17 cellular contexts compared by ENCODE assay signal in the genomic region with DNA sequence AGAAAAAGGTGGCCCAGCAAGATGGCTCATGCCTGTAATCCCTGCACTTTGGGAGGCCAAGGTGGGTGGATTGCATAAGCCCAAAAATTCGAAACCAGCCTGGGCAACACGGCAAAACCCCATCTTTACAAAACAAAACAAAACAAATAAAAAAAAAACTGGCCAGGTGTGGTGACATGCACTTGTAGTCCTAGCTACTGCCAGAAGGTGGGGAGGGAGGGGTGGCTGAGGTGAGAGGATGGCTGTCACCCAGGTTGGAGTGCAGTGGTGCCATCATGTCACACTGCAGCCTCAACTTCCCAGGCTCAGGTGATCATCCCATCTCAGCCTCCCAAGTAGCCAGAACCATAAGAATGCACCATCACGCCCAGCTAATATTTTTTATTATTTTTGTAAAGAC. TPM values are rescaled to one million over a fixed set of nuclear protein-coding genes. Genes with fewer than 3 reads are reported as not detected.
A peak's percentile ranks its signal among the peaks of the same experiment; 100 is the strongest.
DNase-seq lines count a peak whose midpoint lies in the region; ATAC-seq and TF ChIP-seq lines count a peak whose summit lies in the region.
"Had no signal": no experiment of that assay in that cellular context is flagged by ENCODE, and none has a peak within 500 bp of the region (broad histone marks: within the 10 kb centered on the region; RNA-seq: fewer than 3 reads in every experiment).

No MANE protein-coding gene starts in this region.

- H3K36me3 ChIP-seq in GM23338 (ENCODE audit: insufficient read depth), result no peaks in the 10 kb centered on the region
- H3K36me3 ChIP-seq in OCI-LY7 (ENCODE audit: insufficient read depth, low read length), result peaks cover 20% of the 10 kb centered on the region; the same call in 1 of the 2 replicates
- H3K36me3 ChIP-seq in left ventricle myocardium inferior, result no peaks in the 10 kb centered on the region
- H3K36me3 ChIP-seq: brain microvascular endothelial cell had no signal

- CTCF ChIA-PET in Calu3 (lab: Charles Lee) (interaction anchor here (0.9 to 1.2 kb wide), 2 partner anchors 17 to 54 kb away, joined by 3 to 4 read pairs; no protein-coding TSS in a partner anchor), OCI-LY7 (lab: Charles Lee; ENCODE audit: unreplicated experiment) (no interaction called here)

- H3K4me3 Mint-ChIP-seq in Calu3 (ENCODE audit: low read depth, unreplicated experiment) (no peak overlapping the region), GM23338 (no peak overlapping the region)

- H3K4me3 ChIP-seq in GM23338, result no peak overlapping the region
- no peak overlapping the region for H3K4me3 ChIP-seq in OCI-LY7 (ENCODE audit: low read depth, low read length, poor library complexity, severe bottlenecking)
- H3K4me3 ChIP-seq in left ventricle myocardium inferior, result no peak overlapping the region
- H3K4me3 ChIP-seq: coronary artery, SJCRH30, spleen had no signal

- H3K36me3 Mint-ChIP-seq in Calu3 (ENCODE audit: insufficient read depth, unreplicated experiment) (no peaks in the 10 kb centered on the region), GM23338 (ENCODE audit: low read depth) (no peaks in the 10 kb centered on the region; the same call in 2 of the 3 replicates)

- ATAC-seq in GM23338 (peak; percentile 65), left lobe of liver (peak; percentile 70)
- ATAC-seq: left cardiac atrium had no signal

- TF ChIP-seq CTCF in Calu3 (IDR thresholded peaks at IDR 0.05; ENCODE audit: unreplicated experiment) (no peak), GM23338 (conservative IDR thresholded peaks at IDR 0.05; ENCODE audit: low read depth in 2 of 2) (peak; percentile 22 to 38; a peak in 2 of 4 replicates), OCI-LY7 (conservative IDR thresholded peaks at IDR 0.05; ENCODE audit: low read length) (0 out of 2 replicates have a peak, but pooled peaks have one; percentile 20), left ventricle myocardium inferior (IDR thresholded peaks at IDR 0.05; ENCODE audit: borderline replicate concordance) (no peak)

- H3K4me1 ChIP-seq in GM23338 (ENCODE audit: insufficient read depth), result peaks cover 43% of the 10 kb centered on the region
- H3K4me1 ChIP-seq in OCI-LY7 (ENCODE audit: insufficient read depth, low read length, poor library complexity, severe bottlenecking), result no peaks in the 10 kb centered on the region
- H3K4me1 ChIP-seq in left ventricle myocardium inferior, result peaks cover 14% of the 10 kb centered on the region

- intact Hi-C loops in Calu3 (cut with micrococcal nuclease; ENCODE audit: unreplicated experiment), result no loop called here
- intact Hi-C loops in OCI-LY7 (cut with micrococcal nuclease; ENCODE audit: unreplicated experiment), result no loop called here
- intact Hi-C loops in left ventricle myocardium inferior (cut with micrococcal nuclease), result no loop called here

- H3K9me3 Mint-ChIP-seq in Calu3 (ENCODE audit: low read depth, unreplicated experiment) (no peaks in the 10 kb centered on the region), GM23338 (no peaks in the 10 kb centered on the region)

- H3K27me3 ChIP-seq in GM23338 (ENCODE audit: insufficient read depth) (no peaks in the 10 kb centered on the region), left ventricle myocardium inferior (ENCODE audit: low read depth) (no peaks in the 10 kb centered on the region)
- H3K27me3 ChIP-seq: brain microvascular endothelial cell, SJCRH30, spleen had no signal

- H3F3A ChIP-seq in GM23338 (replicated peaks; ENCODE audit: low read depth), result no peaks in the 10 kb centered on the region; the same call in none of the 2 replicates

- H3K27ac ChIP-seq in GM23338 (ENCODE audit: low read depth) (no peak overlapping the region; the same call in 1 of the 2 replicates), OCI-LY7 (ENCODE audit: low read depth, low read length, poor library complexity, severe bottlenecking) (no peak overlapping the region), left ventricle myocardium inferior (replicated peaks) (no peak overlapping the region)
- H3K27ac ChIP-seq: brain microvascular endothelial cell, coronary artery, SJCRH30, spleen had no signal

- DNase-seq in Calu3 (peak; percentile 6), GM23338 (ENCODE audit: low spot score) (peak; percentile 64), OCI-LY7 (ENCODE audit: low spot score) (no peak), left lobe of liver (ENCODE audit: low spot score) (no peak), NCI-H446 (lab: John Stamatoyannopoulos, UW) (no peak), NCI-H1694 treated with DMSO at 0.1 percent for 48 hours (lab: John Stamatoyannopoulos, UW) (no peak), left ventricle myocardium inferior (no peak)
- DNase-seq: activated CD4-positive, CD25-positive, alpha-beta regulatory T cell; brain microvascular endothelial cell; GF-D8; GOT3; left cardiac atrium; NCI-H1092; SJCRH30; spleen; stimulated activated CD8-positive, alpha-beta memory T cell treated with anti-CD3 and anti-CD28 coated beads, Interleukin-4, amount 100 ng/mL, for 48 hours had no signal

- H3K9me2 ChIP-seq in GM23338 (ENCODE audit: insufficient read depth), result no peaks in the 10 kb centered on the region
- no peaks in the 10 kb centered on the region for H3K9me2 ChIP-seq in OCI-LY7 (ENCODE audit: insufficient read depth, low read length)

- H3K27ac Mint-ChIP-seq in Calu3 (ENCODE audit: unreplicated experiment), result no peak overlapping the region
- H3K27ac Mint-ChIP-seq in GM23338, result 0 out of 2 replicates have a peak overlapping the region, but pooled peaks have one; percentile 73

- H2AFZ ChIP-seq in GM23338, result no peak overlapping the region
- no peak overlapping the region for H2AFZ ChIP-seq in OCI-LY7 (ENCODE audit: low read length)

- POLR2A ChIA-PET in OCI-LY7 (lab: Charles Lee), result interaction anchor here (0.6 to 1.0 kb wide), 3 partner anchors 7 to 21 kb away, joined by 3 to 6 read pairs (median 5); no protein-coding TSS in a partner anchor

- BruUV-seq in Calu3 (replicated peaks; lab: Mats Ljungman, UMichigan) (no TSS peak), OCI-LY7 (replicated peaks; lab: Mats Ljungman, UMichigan) (no TSS peak)

- H4K20me1 ChIP-seq in GM23338 (replicated peaks; ENCODE audit: insufficient read depth) (peaks cover 18% of the 10 kb centered on the region; the same call in 1 of the 2 replicates), OCI-LY7 (ENCODE audit: insufficient read depth, low read length) (peaks cover 10% of the 10 kb centered on the region)

- no peaks in the 10 kb centered on the region for H3K27me3 Mint-ChIP-seq in Calu3 (ENCODE audit: unreplicated experiment)
- no peaks in the 10 kb centered on the region for H3K27me3 Mint-ChIP-seq in GM23338 (ENCODE audit: insufficient read depth, low read depth, poor library complexity)

- peaks cover 93% of the 10 kb centered on the region for H3K79me2 ChIP-seq in GM23338 (replicated peaks; ENCODE audit: insufficient read depth)
- peaks cover 19% of the 10 kb centered on the region for H3K79me2 ChIP-seq in OCI-LY7 (ENCODE audit: insufficient read depth, low read depth, low read length)

- no peak overlapping the region for H3K4me2 ChIP-seq in GM23338
- no peak overlapping the region for H3K4me2 ChIP-seq in OCI-LY7 (ENCODE audit: low read length)

- H3K9me3 ChIP-seq in OCI-LY7 (ENCODE audit: low read length) (no peaks in the 10 kb centered on the region), left ventricle myocardium inferior (replicated peaks) (no peaks in the 10 kb centered on the region)
- H3K9me3 ChIP-seq: SJCRH30, spleen had no signal

- H3K4me1 Mint-ChIP-seq in Calu3 (ENCODE audit: low read depth, unreplicated experiment) (peaks cover 4% of the 10 kb centered on the region), GM23338 (peaks cover 40% of the 10 kb centered on the region)

TF ChIP-seq in GM23338, 12 proteins besides CTCF, POLR2A, EP300 and RAD21 (continues in another document):
- TF ChIP-seq POLR2AphosphoS5 (IDR thresholded peaks at IDR 0.05; ENCODE audit: low read depth) (no peak), EZH2 (IDR thresholded peaks at IDR 0.05; ENCODE audit: low read depth, unreplicated experiment) (no peak), JUNB (IDR thresholded peaks at IDR 0.05; ENCODE audit: unreplicated experiment) (no peak)

RNA-seq across cellular contexts. Expression of gene RERE, which starts 22.8 kb away (rescaled TPM):
- total RNA-seq in Calu3 (2022) (45.9 and 52.8 TPM in 2 replicates), OCI-LY7 (2022) (183 and 211 TPM in 2 replicates), left lobe of liver (30.9 TPM), left ventricle myocardium inferior (141 TPM)
- total RNA-seq in GM23338 (2014; rRNA removed; shearing (Covaris generic)), result 157 and 170 TPM in 2 replicates
- 148 and 166 TPM in 2 replicates for polyA plus RNA-seq in GM23338 (2016; fragmentation: Nextera tagmentation; extraction: Ambion mirVana)
- total RNA-seq in OCI-LY7 (2014; rRNA removed; shearing (Covaris generic)), result 73.1 and 81.5 TPM in 2 replicates

Comparison
In these comparisons a context has a peak if more than half of its experiments do, and no peak if none do; other contexts are left out.
1. DNase-seq: peak in Calu3 (single experiment) and GM23338 (single experiment); none in OCI-LY7 (single experiment), left lobe of liver (single experiment), NCI-H446 (0 of 2), NCI-H1694 treated with DMSO at 0.1 percent for 48 hours (single experiment) and left ventricle myocardium inferior (single experiment).
2. CTCF ChIP-seq: peak in GM23338 (2 of 2) and OCI-LY7 (single experiment); none in Calu3 (single experiment) and left ventricle myocardium inferior (single experiment).